12 cellular contexts compared by ENCODE assay signal in genomic region chr1:15412488-15412800, GRCh38. TPM values are rescaled to one million over a fixed set of nuclear protein-coding genes. Genes with fewer than 3 reads are reported as not detected.
DNase-seq lines count a peak whose midpoint lies in the region; ATAC-seq and TF ChIP-seq lines count a peak whose summit lies in the region.
"Had no signal": no experiment of that assay in that cellular context is flagged by ENCODE, and none has a peak within 500 bp of the region (broad histone marks: within the 10 kb centered on the region; RNA-seq: fewer than 3 reads in every experiment).

No MANE protein-coding gene starts in this region.

- ATAC-seq in activated CD8-positive, alpha-beta T cell treated with anti-CD3 and anti-CD28 coated beads for 36 hours = no peak
- ATAC-seq in memory B cell (ENCODE audit: low read depth) = no peak
- ATAC-seq in GM21423 (IDR thresholded peaks at IDR 0.05; ENCODE audit: unreplicated experiment) = no peak
- ATAC-seq in GM19351 (IDR thresholded peaks at IDR 0.05; ENCODE audit: unreplicated experiment) = no peak
- ATAC-seq: foreskin keratinocyte had no signal

- no peaks in the 10 kb centered on the region for H3K9me3 Mint-ChIP-seq in T-helper 1 cell treated with Interleukin-12 subunit alpha and Interleukin-12 subunit beta and Interleukin-4 antibody, amounts not matched to agents 30 μg/mL and 1 μg/mL, for 36 hours
- H3K9me3 Mint-ChIP-seq in activated CD8-positive, alpha-beta T cell treated with anti-CD3 and anti-CD28 coated beads for 36 hours = no peaks in the 10 kb centered on the region
- H3K9me3 Mint-ChIP-seq in memory B cell = no peaks in the 10 kb centered on the region

- POLR2A ChIA-PET in activated CD8-positive, alpha-beta T cell treated with anti-CD3 and anti-CD28 coated beads for 36 hours (lab: Charles Lee) = interaction anchor here (1.2 kb wide), 1 partner anchor 9 kb away, joined by 3 read pairs; no protein-coding TSS in a partner anchor

- peaks cover 43% of the 10 kb centered on the region for H3K36me3 Mint-ChIP-seq in T-helper 1 cell treated with Interleukin-12 subunit alpha and Interleukin-12 subunit beta and Interleukin-4 antibody, amounts not matched to agents 30 μg/mL and 1 μg/mL, for 36 hours (ENCODE audit: low read depth)
- peaks cover 26% of the 10 kb centered on the region for H3K36me3 Mint-ChIP-seq in activated CD8-positive, alpha-beta T cell treated with anti-CD3 and anti-CD28 coated beads for 36 hours (ENCODE audit: low read depth)
- peaks cover 2% of the 10 kb centered on the region for H3K36me3 Mint-ChIP-seq in memory B cell

- no peak overlapping the region for H3K9ac ChIP-seq in stomach smooth muscle (ENCODE audit: low read length in 2 of 2)

- peaks cover 19% of the 10 kb centered on the region for H3K27me3 Mint-ChIP-seq in T-helper 1 cell treated with Interleukin-12 subunit alpha and Interleukin-12 subunit beta and Interleukin-4 antibody, amounts not matched to agents 30 μg/mL and 1 μg/mL, for 36 hours (ENCODE audit: low read depth)
- H3K27me3 Mint-ChIP-seq in activated CD8-positive, alpha-beta T cell treated with anti-CD3 and anti-CD28 coated beads for 36 hours = peaks cover 7% of the 10 kb centered on the region
- no peaks in the 10 kb centered on the region for H3K27me3 Mint-ChIP-seq in memory B cell

- DNase-seq in T-helper 1 cell (no peak), memory B cell (ENCODE audit: low spot score in 2 of 2) (no peak), mucosa of gallbladder (ENCODE audit: low spot score) (no peak)
- DNase-seq in activated CD8-positive, alpha-beta T cell treated with anti-CD3 and anti-CD28 coated beads for 36 hours = no peak
- DNase-seq: foreskin keratinocyte, NCI-H187 treated with DMSO at 0.1 percent for 48 hours had no signal

- H3K9me3 ChIP-seq in stomach smooth muscle (ENCODE audit: control insufficient read depth in 2 of 2, low read length in 2 of 2) = no peaks in the 10 kb centered on the region

- peak overlapping the region; percentile 96 for H3K4me3 Mint-ChIP-seq in T-helper 1 cell treated with Interleukin-12 subunit alpha and Interleukin-12 subunit beta and Interleukin-4 antibody, amounts not matched to agents 30 μg/mL and 1 μg/mL, for 36 hours
- peak overlapping the region; percentile 93 for H3K4me3 Mint-ChIP-seq in activated CD8-positive, alpha-beta T cell treated with anti-CD3 and anti-CD28 coated beads for 36 hours
- peak overlapping the region; percentile 52 for H3K4me3 Mint-ChIP-seq in memory B cell

- H3K4me1 Mint-ChIP-seq in T-helper 1 cell treated with Interleukin-12 subunit alpha and Interleukin-12 subunit beta and Interleukin-4 antibody, amounts not matched to agents 30 μg/mL and 1 μg/mL, for 36 hours (ENCODE audit: low read depth) = peaks cover 53% of the 10 kb centered on the region
- H3K4me1 Mint-ChIP-seq in activated CD8-positive, alpha-beta T cell treated with anti-CD3 and anti-CD28 coated beads for 36 hours (ENCODE audit: low read depth) = peaks cover 60% of the 10 kb centered on the region
- peaks cover 47% of the 10 kb centered on the region for H3K4me1 Mint-ChIP-seq in memory B cell

- H3K27ac ChIP-seq in stomach smooth muscle (ENCODE audit: low read length) = peak overlapping the region; percentile 31
- H3K27ac ChIP-seq: foreskin keratinocyte had no signal

- no peaks in the 10 kb centered on the region for H3K27me3 ChIP-seq in stomach smooth muscle (ENCODE audit: control insufficient read depth in 1 of 2, insufficient read depth in 2 of 2, low read length in 2 of 2)
- H3K27me3 ChIP-seq: foreskin keratinocyte had no signal

- TF ChIP-seq CTCF in activated CD8-positive, alpha-beta T cell treated with anti-CD3 and anti-CD28 coated beads for 36 hours (IDR thresholded peaks at IDR 0.05) = no peak

- peaks cover 0 to 2% of the 10 kb centered on the region in 2 donors for H3K36me3 ChIP-seq in stomach smooth muscle (ENCODE audit: control insufficient read depth in 2 of 2, insufficient read depth in 2 of 2, low read length in 2 of 2)

- CTCF ChIA-PET in activated CD8-positive, alpha-beta T cell treated with anti-CD3 and anti-CD28 coated beads for 36 hours (lab: Charles Lee) = interaction anchor here (1.0 to 1.8 kb wide), 3 partner anchors 11 to 89 kb away, joined by 3 to 7 read pairs (median 3); no protein-coding TSS in a partner anchor

- H3K4me3 ChIP-seq in stomach smooth muscle (ENCODE audit: low read length in 2 of 2) = peak overlapping the region in 1 of 2 donors; percentile 85

- H3K27ac Mint-ChIP-seq in T-helper 1 cell treated with Interleukin-12 subunit alpha and Interleukin-12 subunit beta and Interleukin-4 antibody, amounts not matched to agents 30 μg/mL and 1 μg/mL, for 36 hours = peak overlapping the region; percentile 81
- peak overlapping the region; percentile 85 for H3K27ac Mint-ChIP-seq in activated CD8-positive, alpha-beta T cell treated with anti-CD3 and anti-CD28 coated beads for 36 hours
- H3K27ac Mint-ChIP-seq in memory B cell = no peak overlapping the region

- intact Hi-C loops in activated CD8-positive, alpha-beta T cell treated with anti-CD3 and anti-CD28 coated beads for 36 hours (cut with micrococcal nuclease) = no loop called here

- H3K4me1 ChIP-seq in stomach smooth muscle (ENCODE audit: control insufficient read depth, insufficient read depth, low read length) = peaks cover 57% of the 10 kb centered on the region

RNA-seq across cellular contexts. Expression of gene EFHD2, which starts 2.8 kb away (rescaled TPM):
- total RNA-seq in activated CD8-positive, alpha-beta T cell treated with anti-CD3 and anti-CD28 coated beads for 36 hours = 10 to 100 TPM; 45.6 to 45.8 TPM
- 108 TPM for total RNA-seq in mucosa of gallbladder

RNA-seq across cellular contexts. Expression of gene CTRC, which starts 25.8 kb away (rescaled TPM):
- not detected for total RNA-seq in activated CD8-positive, alpha-beta T cell treated with anti-CD3 and anti-CD28 coated beads for 36 hours
- 5.3 TPM for total RNA-seq in mucosa of gallbladder
- total RNA-seq: foreskin keratinocyte, HT1080 had no signal

RNA-seq across cellular contexts. Expression of gene CELA2A, which starts 44.1 kb away (rescaled TPM):
- not detected for total RNA-seq in activated CD8-positive, alpha-beta T cell treated with anti-CD3 and anti-CD28 coated beads for 36 hours
- 1.8 TPM for total RNA-seq in mucosa of gallbladder
- total RNA-seq: foreskin keratinocyte, HT1080, RPMI7951 had no signal
